ENCODE assay signal across 1 cellular context in the genomic region with DNA sequence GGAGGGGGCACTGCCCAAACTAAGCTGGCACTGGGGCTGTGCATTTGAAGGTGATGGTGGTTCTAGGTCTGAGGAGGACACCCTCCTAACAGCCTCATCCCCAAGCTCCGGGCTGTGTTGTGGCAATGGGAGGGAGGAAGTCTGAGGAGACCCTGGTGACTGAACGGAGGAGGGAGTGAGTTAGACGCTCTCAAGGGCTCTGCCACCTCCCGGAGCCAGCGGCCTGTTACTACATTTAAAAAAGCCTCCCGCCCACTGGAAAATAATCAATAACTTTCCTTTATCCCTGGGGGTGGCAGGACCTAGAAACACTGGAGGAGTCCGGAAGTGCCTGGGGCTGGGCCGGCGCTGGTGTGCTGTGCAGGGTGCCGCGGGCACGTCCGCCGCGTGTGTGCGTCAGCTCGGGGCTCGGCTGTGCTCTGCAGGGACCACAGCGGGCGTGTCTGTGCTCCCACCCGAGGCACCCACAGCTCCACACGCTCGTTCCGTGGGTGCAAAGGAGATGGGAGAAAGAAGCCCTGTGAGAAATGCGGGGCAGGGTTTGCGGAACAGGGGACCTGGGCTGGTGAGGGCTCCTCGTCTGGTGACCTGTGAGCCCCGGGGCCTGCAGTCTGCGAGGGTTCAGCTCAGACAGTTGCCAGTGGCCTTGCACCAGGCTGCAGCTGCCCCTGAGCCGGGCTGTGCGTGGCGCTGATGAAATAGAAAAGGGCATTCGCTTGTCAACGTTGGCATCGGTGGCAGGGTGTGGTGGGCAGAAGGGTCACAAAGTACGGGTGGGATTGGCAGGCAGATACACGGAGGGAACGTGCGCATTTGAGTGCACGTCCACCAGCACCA.
A peak's percentile ranks its signal among the peaks of the same experiment; 100 is the strongest.
TF ChIP-seq lines count a peak whose summit lies in the region.

No MANE protein-coding gene starts in this region.

TF ChIP-seq in K562, 482 proteins besides CTCF, POLR2A, EP300 and RAD21:
- no peak for TF ChIP-seq JUN (IDR thresholded peaks at IDR 0.05; ENCODE audit: borderline replicate concordance, low read depth, low read length)
- 0 out of 2 replicates have a peak, but pooled peaks have one; percentile 27 for TF ChIP-seq JUN (CRISPR knock-in tag; IDR thresholded peaks at IDR 0.05; ENCODE audit: borderline replicate concordance)
- 0 out of 2 replicates have a peak, but pooled peaks have one; percentile 21 for TF ChIP-seq SPI1 (IDR thresholded peaks at IDR 0.05; ENCODE audit: borderline replicate concordance, low read depth, low read length)
- TF ChIP-seq SRSF1 (IDR thresholded peaks at IDR 0.05; ENCODE audit: low read depth, low read length): no peak
